ENCODE assay signal across 8 cellular contexts in the genomic region with DNA sequence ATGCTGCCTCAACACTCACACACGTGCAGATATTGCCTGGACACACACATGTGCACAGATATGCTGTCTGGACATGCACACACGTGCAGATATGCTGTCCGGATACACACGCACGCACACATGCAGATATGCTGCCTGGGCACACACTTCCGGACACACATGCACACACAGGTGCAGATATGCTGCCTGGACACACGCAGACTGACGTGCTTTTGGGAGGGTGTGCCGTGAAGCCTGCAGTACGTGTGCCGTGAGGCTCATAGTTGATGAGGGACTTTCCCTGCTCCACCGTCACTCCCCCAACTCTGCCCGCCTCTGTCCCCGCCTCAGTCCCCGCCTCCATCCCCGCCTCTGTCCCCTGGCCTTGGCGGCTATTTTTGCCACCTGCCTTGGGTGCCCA. TPM values are rescaled to one million over a fixed set of nuclear protein-coding genes. Genes with fewer than 3 reads are reported as not detected.
A peak's percentile ranks its signal among the peaks of the same experiment; 100 is the strongest.
DNase-seq lines count a peak whose midpoint lies in the region; ATAC-seq, FAIRE-seq and TF ChIP-seq lines count a peak whose summit lies in the region.

No MANE protein-coding gene starts in this region.

- ATAC-seq in GM21576 (IDR thresholded peaks at IDR 0.05; ENCODE audit: unreplicated experiment) (peak; percentile 58), PC-3 (peak; percentile 52)

- no peak overlapping the region for H3K4me2 ChIP-seq in PC-3 (ENCODE audit: low read length)

- H3K36me3 ChIP-seq in PC-3 (ENCODE audit: low read depth, low read length) (no peaks in the 10 kb centered on the region), H7 (replicated peaks; ENCODE audit: control insufficient read depth, insufficient read depth, low read length) (peaks cover 8% of the 10 kb centered on the region)

- H4K20me1 ChIP-seq in PC-3 (ENCODE audit: low read length) = no peaks in the 10 kb centered on the region

- H3K4me3 ChIP-seq in PC-3 (ENCODE audit: low read length) = no peak overlapping the region
- no peak overlapping the region for H3K4me3 ChIP-seq in choroid plexus epithelial cell (ENCODE audit: low read depth, low read length)
- no peak overlapping the region for H3K4me3 ChIP-seq in H7 (ENCODE audit: insufficient read depth, low read depth, low read length)

- no peaks in the 10 kb centered on the region for H3K9me3 ChIP-seq in PC-3 (ENCODE audit: low read length)

- intact Hi-C loops in PC-3 (cut with micrococcal nuclease) = no loop called here

- no peaks in the 10 kb centered on the region; the same call in 1 of the 2 replicates for H3K4me1 ChIP-seq in PC-3 (ENCODE audit: insufficient read depth, low read length)

- POLR2A ChIA-PET in PC-3 (lab: Charles Lee; ENCODE audit: unreplicated experiment) = no interaction called here

- no peaks in the 10 kb centered on the region for H3F3A ChIP-seq in PC-3 (ENCODE audit: low read length, unreplicated experiment)

- H2AFZ ChIP-seq in PC-3 (ENCODE audit: low read length) = no peak overlapping the region

- H3K9ac ChIP-seq in PC-3 (ENCODE audit: low read length) = no peak overlapping the region

- no peak overlapping the region for H3K27ac ChIP-seq in PC-3 (ENCODE audit: low read length)

- no peak for TF ChIP-seq POLR2A in GM12891 (IDR thresholded peaks at IDR 0.05; ENCODE audit: low read depth, low read length)

- peak; percentile 98 for FAIRE-seq in GM12891 (lab: Jason Lieb, UNC)

- no peaks in the 10 kb centered on the region for H3K9me2 ChIP-seq in PC-3 (replicated peaks; ENCODE audit: low read length)

- no peaks in the 10 kb centered on the region for H3K79me2 ChIP-seq in PC-3 (ENCODE audit: low read length)

- DNase-seq in GM12891 (ENCODE audit: insufficient read length, low spot score) (peak; percentile 91), PC-3 (peak; percentile 19), choroid plexus epithelial cell (ENCODE audit: low read depth) (peak; percentile 25), H7 (no peak), Kasumi-1 (lab: John Stamatoyannopoulos, UW) (no peak)
- peak; percentile 20 to 25 for DNase-seq in stimulated activated CD8-positive, alpha-beta memory T cell treated with anti-CD3 and anti-CD28 coated beads, Interleukin-15, amount 100 ng/mL, for 48 hours (ENCODE audit: low read depth in 2 of 2)
- DNase-seq in effector CD4-positive, alpha-beta T cell = no peak

- CTCF ChIA-PET in PC-3 (lab: Charles Lee) = no interaction called here

- H3K27me3 ChIP-seq in PC-3 (ENCODE audit: low read length) (no peaks in the 10 kb centered on the region), H7 (ENCODE audit: control insufficient read depth, insufficient read depth, low read length) (no peaks in the 10 kb centered on the region)

- TF ChIP-seq CTCF in PC-3 (conservative IDR thresholded peaks at IDR 0.05; ENCODE audit: low read depth, low read length) (no peak), choroid plexus epithelial cell (conservative IDR thresholded peaks at IDR 0.05; ENCODE audit: low read depth, low read length) (no peak)

- TSS peak; percentile 48 for BruUV-seq in PC-3 (replicated peaks; lab: Mats Ljungman, UMichigan)

TF ChIP-seq in GM12891, 5 proteins besides CTCF, POLR2A, EP300 and RAD21:
- no peak for TF ChIP-seq SPI1 (IDR thresholded peaks at IDR 0.05; ENCODE audit: low read depth, low read length)
- peak; percentile 85 for TF ChIP-seq POU2F2 (IDR thresholded peaks at IDR 0.05; ENCODE audit: low read depth, low read length)
- TF ChIP-seq POLR2AphosphoS5 (IDR thresholded peaks at IDR 0.05; ENCODE audit: low read depth, low read length) = no peak
- no peak for TF ChIP-seq TAF1 (IDR thresholded peaks at IDR 0.05; ENCODE audit: low read depth, low read length)
- TF ChIP-seq PAX5 (IDR thresholded peaks at IDR 0.05; ENCODE audit: insufficient read depth, low read length, severe bottlenecking) = no peak

RNA-seq across cellular contexts. Expression of a gene that starts 14.7 kb away (rescaled TPM):
- 0.46 TPM for polyA plus RNA-seq in GM12891 (2012; ENCODE audit: low read depth, missing spikeins)
- 31.2 and 42.6 TPM in 2 replicates for total RNA-seq in PC-3 (2014; rRNA removed)
- total RNA-seq in H7 (2014; rRNA removed; shearing (Covaris generic)) = 23.3 and 39.1 TPM in 2 replicates

RNA-seq across cellular contexts. Expression of a gene that starts 32.9 kb away (rescaled TPM):
- 0.23 TPM for polyA plus RNA-seq in GM12891 (2012; ENCODE audit: low read depth, missing spikeins)
- 0.52 TPM in 1 of 2 replicates, not detected in the other for total RNA-seq in PC-3 (2014; rRNA removed)
- total RNA-seq in H7 (2014; rRNA removed; shearing (Covaris generic)) = 0.03 and 0.30 TPM in 2 replicates

RNA-seq across cellular contexts. Expression of a gene that starts 39.3 kb away (rescaled TPM):
- polyA plus RNA-seq in GM12891 (2012; ENCODE audit: low read depth, missing spikeins) = 2.3 TPM
- 10.1 and 10.3 TPM in 2 replicates for total RNA-seq in PC-3 (2014; rRNA removed)
- total RNA-seq in H7 (2014; rRNA removed; shearing (Covaris generic)) = 4.6 TPM in 2 replicates

RNA-seq across cellular contexts. Expression of a gene that starts 52.7 kb away (rescaled TPM):
- 1.9 TPM for polyA plus RNA-seq in GM12891 (2012; ENCODE audit: low read depth, missing spikeins)
- total RNA-seq in PC-3 (2014; rRNA removed) = 14.2 and 23.5 TPM in 2 replicates
- total RNA-seq in H7 (2014; rRNA removed; shearing (Covaris generic)) = 19.4 and 26.7 TPM in 2 replicates

Comparison
In these comparisons a context has a peak if more than half of its experiments do, and no peak if none do; other contexts are left out.
1. DNase-seq: peak in GM12891 (single experiment), PC-3 (single experiment), choroid plexus epithelial cell (single experiment) and stimulated activated CD8-positive, alpha-beta memory T cell treated with anti-CD3 and anti-CD28 coated beads, Interleukin-15, amount 100 ng/mL, for 48 hours (2 of 2); none in effector CD4-positive, alpha-beta T cell (single experiment), H7 (single experiment) and Kasumi-1 (0 of 2).